ENCODE assay signal across 14 cellular contexts in the genomic region with DNA sequence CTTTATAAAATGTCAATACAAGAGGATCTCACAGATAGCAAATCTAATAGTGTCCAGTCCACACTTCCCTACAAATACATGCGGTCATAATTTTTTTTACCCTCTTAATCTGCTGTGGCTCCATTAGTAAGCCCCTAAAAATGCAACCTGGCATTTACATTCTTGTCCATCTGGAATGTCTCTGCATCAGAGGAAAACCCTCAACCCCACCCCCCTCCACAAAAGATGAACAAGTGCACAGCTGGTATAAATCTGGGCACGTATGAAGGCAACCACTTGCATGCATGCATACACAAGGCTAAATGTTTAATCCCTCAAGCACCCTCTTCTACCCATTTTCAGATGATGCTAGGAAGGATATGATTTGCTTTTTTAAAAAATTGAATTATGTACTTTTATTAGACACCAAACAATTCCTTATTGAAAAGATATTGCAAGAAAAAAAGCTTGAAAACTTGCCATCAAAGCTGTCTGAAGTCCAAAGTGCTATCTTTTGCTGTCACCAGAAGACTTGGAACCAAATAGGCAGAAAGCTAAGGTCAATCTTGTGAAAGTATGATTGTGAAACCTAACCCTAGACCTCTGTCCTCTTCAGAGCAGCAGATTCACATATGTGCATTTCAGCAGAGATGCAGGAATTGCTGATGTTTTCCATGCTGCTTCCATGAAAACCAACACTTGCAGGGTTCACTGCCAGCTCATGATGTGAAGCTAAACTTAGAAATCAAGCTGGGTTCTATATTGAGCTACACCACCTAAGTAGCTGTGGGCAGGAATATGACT. TPM values are rescaled to one million over a fixed set of nuclear protein-coding genes. Genes with fewer than 3 reads are reported as not detected.
DNase-seq lines count a peak whose midpoint lies in the region; ATAC-seq, FAIRE-seq and TF ChIP-seq lines count a peak whose summit lies in the region.
"Had no signal": no experiment of that assay in that cellular context is flagged by ENCODE, and none has a peak within 500 bp of the region (broad histone marks: within the 10 kb centered on the region; RNA-seq: fewer than 3 reads in every experiment).

No MANE protein-coding gene starts in this region.

- peaks cover 12 to 30% of the 10 kb centered on the region in 2 donors for H3K27me3 Mint-ChIP-seq in natural killer cell treated with Interleukin-12 subunit alpha and Interleukin-12 subunit beta and Interleukin-15 and Interleukin-18, amount 100 ng/mL, for 72 hours
- H3K27me3 Mint-ChIP-seq: naive thymus-derived CD8-positive, alpha-beta T cell had no signal

- no peak overlapping the region for H3K27ac Mint-ChIP-seq in natural killer cell treated with Interleukin-12 subunit alpha and Interleukin-12 subunit beta and Interleukin-15 and Interleukin-18, amount 100 ng/mL, for 72 hours
- H3K27ac Mint-ChIP-seq: activated CD4-positive, alpha-beta memory T cell treated with anti-CD3 and anti-CD28 coated beads for 36 hours; naive thymus-derived CD8-positive, alpha-beta T cell had no signal

- H3K27me3 ChIP-seq in breast epithelium, result no peaks in the 10 kb centered on the region
- H3K27me3 ChIP-seq: adrenal gland, Peyer's patch had no signal

- peaks cover 0 to 4% of the 10 kb centered on the region in 2 donors for H3K4me1 ChIP-seq in breast epithelium

- H3K4me1 Mint-ChIP-seq in natural killer cell treated with Interleukin-12 subunit alpha and Interleukin-12 subunit beta and Interleukin-15 and Interleukin-18, amount 100 ng/mL, for 72 hours (ENCODE audit: low read depth in 2 of 2), result no peaks in the 10 kb centered on the region

- DNase-seq in AG04449 (ENCODE audit: low read depth, low spot score) (peak; percentile 53), HTR-8/SVneo (ENCODE audit: insufficient read length, low spot score) (peak; percentile 79), breast epithelium (ENCODE audit: low spot score in 2 of 2) (no peak), left lobe of liver (ENCODE audit: low spot score) (peak; percentile 67), NCI-H1436 (lab: John Stamatoyannopoulos, UW) (no peak)
- DNase-seq in natural killer cell treated with Interleukin-12 subunit alpha and Interleukin-12 subunit beta and Interleukin-15 and Interleukin-18, amount 100 ng/mL, for 72 hours (ENCODE audit: low spot score), result no peak
- DNase-seq: activated CD4-positive, alpha-beta memory T cell treated with anti-CD3 and anti-CD28 coated beads for 36 hours; naive thymus-derived CD8-positive, alpha-beta T cell; NCI-H1105; Peyer's patch had no signal

- TF ChIP-seq CTCF in AG04449 (IDR thresholded peaks at IDR 0.05; ENCODE audit: insufficient read depth, low read length, missing control alignments) (no peak), breast epithelium (IDR thresholded peaks at IDR 0.05) (no peak)

- peaks cover 2% of the 10 kb centered on the region for H3K9me3 Mint-ChIP-seq in natural killer cell treated with Interleukin-12 subunit alpha and Interleukin-12 subunit beta and Interleukin-15 and Interleukin-18, amount 100 ng/mL, for 72 hours
- H3K9me3 Mint-ChIP-seq: activated CD4-positive, alpha-beta memory T cell treated with anti-CD3 and anti-CD28 coated beads for 36 hours had no signal

- POLR2A ChIA-PET in AG04449 (lab: Yijun Ruan, JAX), result no interaction called here

- no peak overlapping the region for H3K4me3 ChIP-seq in AG04449 (ENCODE audit: low read depth, low read length)
- no peak overlapping the region for H3K4me3 ChIP-seq in breast epithelium
- H3K4me3 ChIP-seq: adrenal gland, Peyer's patch had no signal

- H3K36me3 ChIP-seq in breast epithelium, result no peaks in the 10 kb centered on the region
- H3K36me3 ChIP-seq: adrenal gland, Peyer's patch had no signal

- no peak for TF ChIP-seq POLR2A in breast epithelium (IDR thresholded peaks at IDR 0.05)

- intact Hi-C loops in breast epithelium (cut with DNase I; ENCODE audit: low total_unique reads), result no loop called here

- no peaks in the 10 kb centered on the region for H3K9me3 ChIP-seq in breast epithelium
- H3K9me3 ChIP-seq: adrenal gland, Peyer's patch had no signal

- no peak overlapping the region for H3K4me3 Mint-ChIP-seq in natural killer cell treated with Interleukin-12 subunit alpha and Interleukin-12 subunit beta and Interleukin-15 and Interleukin-18, amount 100 ng/mL, for 72 hours
- H3K4me3 Mint-ChIP-seq: activated CD4-positive, alpha-beta memory T cell treated with anti-CD3 and anti-CD28 coated beads for 36 hours; naive thymus-derived CD8-positive, alpha-beta T cell had no signal

- ATAC-seq in left lobe of liver (peak; percentile 82), GM21447 (IDR thresholded peaks at IDR 0.05; ENCODE audit: unreplicated experiment) (no peak), GM21390 (IDR thresholded peaks at IDR 0.05; ENCODE audit: unreplicated experiment) (no peak)
- no peak for ATAC-seq in natural killer cell treated with Interleukin-12 subunit alpha and Interleukin-12 subunit beta and Interleukin-15 and Interleukin-18, amount 100 ng/mL, for 72 hours
- ATAC-seq: naive thymus-derived CD8-positive, alpha-beta T cell had no signal

- H3K27ac ChIP-seq in breast epithelium, result peak overlapping the region; percentile 18 to 41
- H3K27ac ChIP-seq: C4-2B had no signal

- CTCF ChIA-PET in AG04449 (lab: Yijun Ruan, JAX), result interaction anchor here (1.2 to 2.1 kb wide), 4 partner anchors 12 to 346 kb away, joined by 3 to 8 read pairs (median 5); partner anchors contain the start of gene IRS1

- H3K36me3 Mint-ChIP-seq in natural killer cell treated with Interleukin-12 subunit alpha and Interleukin-12 subunit beta and Interleukin-15 and Interleukin-18, amount 100 ng/mL, for 72 hours, result no peaks in the 10 kb centered on the region
- H3K36me3 Mint-ChIP-seq: activated CD4-positive, alpha-beta memory T cell treated with anti-CD3 and anti-CD28 coated beads for 36 hours had no signal

- peak; percentile 62 for FAIRE-seq in HTR-8/SVneo (lab: Jason Lieb, UNC)

RNA-seq across cellular contexts. Expression of gene IRS1, which starts 39.0 kb away (rescaled TPM):
- 10 to 100 TPM; 18.4 to 48.3 (median 22.3) TPM for total RNA-seq in breast epithelium
- 25.3 TPM for total RNA-seq in left lobe of liver
- under 1 TPM; 0.21 to 0.39 TPM for total RNA-seq in natural killer cell treated with Interleukin-12 subunit alpha and Interleukin-12 subunit beta and Interleukin-15 and Interleukin-18, amount 100 ng/mL, for 72 hours

Comparison
In these comparisons a context has a peak if more than half of its experiments do, and no peak if none do; other contexts are left out.
1. DNase-seq: peak in AG04449 (single experiment), HTR-8/SVneo (single experiment) and left lobe of liver (single experiment); none in breast epithelium (0 of 2), NCI-H1436 (single experiment) and natural killer cell treated with Interleukin-12 subunit alpha and Interleukin-12 subunit beta and Interleukin-15 and Interleukin-18, amount 100 ng/mL, for 72 hours (single experiment).
2. RNA of gene IRS1, which starts 39.0 kb away (total RNA-seq): 25.3 TPM in left lobe of liver (single experiment) and 18.4 to 48.3 TPM in breast epithelium; 0.21 to 0.39 TPM in natural killer cell treated with Interleukin-12 subunit alpha and Interleukin-12 subunit beta and Interleukin-15 and Interleukin-18, amount 100 ng/mL, for 72 hours; every median in the first group is over 10 times any median in the second.